1 cellular context compared by ENCODE assay signal in the genomic region with DNA sequence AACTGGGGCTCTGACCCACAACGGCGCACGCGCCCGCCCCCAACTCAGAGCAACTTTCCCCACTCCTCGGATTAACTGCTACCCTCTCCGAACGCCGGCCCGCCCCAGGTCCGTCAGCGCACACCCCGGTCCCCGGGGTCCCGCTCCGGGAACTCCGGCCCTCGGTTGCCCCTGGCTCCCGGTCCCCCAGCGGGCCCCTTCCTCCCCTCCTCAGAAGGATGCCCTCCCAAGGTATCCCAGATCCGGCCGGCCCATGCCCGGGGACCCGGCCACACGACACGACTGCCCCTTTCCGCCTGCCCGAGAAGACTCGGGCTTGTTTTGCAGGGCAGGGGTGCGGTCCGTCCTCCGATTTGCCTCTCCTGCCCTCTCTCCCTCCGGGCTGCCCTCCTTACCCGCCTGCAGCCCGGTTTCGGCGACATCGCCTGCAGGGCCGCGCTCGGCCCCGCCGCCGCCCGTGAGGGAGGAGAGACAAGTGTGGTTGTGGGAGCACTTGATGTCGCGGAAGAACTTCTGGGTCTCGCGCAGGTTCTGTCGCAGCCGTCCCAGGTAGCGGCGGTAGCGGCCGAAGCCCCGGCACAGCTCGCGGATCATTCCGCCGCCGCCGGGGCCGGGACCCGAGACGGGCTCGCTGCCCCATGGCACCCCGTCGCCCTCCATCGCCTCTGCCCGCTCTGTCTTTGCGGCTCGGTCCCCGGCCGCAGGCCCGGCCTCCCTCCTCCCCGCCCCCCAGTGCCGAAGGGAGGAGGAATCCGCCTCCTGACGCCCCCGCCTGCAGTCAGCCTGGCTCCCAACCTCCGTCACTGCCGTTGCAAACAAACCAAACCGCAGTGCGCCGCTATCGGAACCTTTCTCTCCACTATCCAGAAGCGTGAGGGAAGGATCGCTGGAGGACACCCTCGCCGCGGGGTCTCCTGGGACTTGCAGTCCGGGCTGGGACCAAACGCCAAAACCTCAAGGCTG.
TF ChIP-seq lines count a peak whose summit lies in the region.

TSS of gene DSTYK (minus strand) at position 827 of the 963 bp plus-strand sequence. CDS start at position 660, 167 bp downstream.

TF ChIP-seq in HepG2, 621 proteins besides CTCF, POLR2A, EP300 and RAD21 (continued from another document and continues in another):
- TF ChIP-seq, protein P1, sequence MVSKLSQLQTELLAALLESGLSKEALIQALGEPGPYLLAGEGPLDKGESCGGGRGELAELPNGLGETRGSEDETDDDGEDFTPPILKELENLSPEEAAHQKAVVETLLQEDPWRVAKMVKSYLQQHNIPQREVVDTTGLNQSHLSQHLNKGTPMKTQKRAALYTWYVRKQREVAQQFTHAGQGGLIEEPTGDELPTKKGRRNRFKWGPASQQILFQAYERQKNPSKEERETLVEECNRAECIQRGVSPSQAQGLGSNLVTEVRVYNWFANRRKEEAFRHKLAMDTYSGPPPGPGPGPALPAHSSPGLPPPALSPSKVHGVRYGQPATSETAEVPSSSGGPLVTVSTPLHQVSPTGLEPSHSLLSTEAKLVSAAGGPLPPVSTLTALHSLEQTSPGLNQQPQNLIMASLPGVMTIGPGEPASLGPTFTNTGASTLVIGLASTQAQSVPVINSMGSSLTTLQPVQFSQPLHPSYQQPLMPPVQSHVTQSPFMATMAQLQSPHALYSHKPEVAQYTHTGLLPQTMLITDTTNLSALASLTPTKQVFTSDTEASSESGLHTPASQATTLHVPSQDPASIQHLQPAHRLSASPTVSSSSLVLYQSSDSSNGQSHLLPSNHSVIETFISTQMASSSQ (IDR thresholded peaks at IDR 0.05; ENCODE audit: low read depth): peak; percentile 50; the same call in 1 of the 2 replicates
- TF ChIP-seq, protein P1 (CRISPR knock-in tag; IDR thresholded peaks at IDR 0.05; ENCODE audit: borderline replicate concordance): peak; percentile 66
- peak; percentile 71; the same call in 1 of the 2 replicates for TF ChIP-seq SMYD3 (CRISPR knock-in tag; IDR thresholded peaks at IDR 0.05)
- 0 out of 2 replicates have a peak, but pooled peaks have one; percentile 28 for TF ChIP-seq BRCA1 (CRISPR knock-in tag; IDR thresholded peaks at IDR 0.05)
- no peak for TF ChIP-seq CENPT (CRISPR knock-in tag; IDR thresholded peaks at IDR 0.05; ENCODE audit: low read depth)
- peak; percentile 13; the same call in 1 of the 2 replicates for TF ChIP-seq DR1 (CRISPR knock-in tag; IDR thresholded peaks at IDR 0.05)
- no peak for TF ChIP-seq ZNF383 (CRISPR knock-in tag; IDR thresholded peaks at IDR 0.05; ENCODE audit: borderline replicate concordance)
- TF ChIP-seq NONO (IDR thresholded peaks at IDR 0.05): no peak
- peak; percentile 97 for TF ChIP-seq NONO (CRISPR knock-in tag; conservative IDR thresholded peaks at IDR 0.05)
- TF ChIP-seq, protein P2, sequence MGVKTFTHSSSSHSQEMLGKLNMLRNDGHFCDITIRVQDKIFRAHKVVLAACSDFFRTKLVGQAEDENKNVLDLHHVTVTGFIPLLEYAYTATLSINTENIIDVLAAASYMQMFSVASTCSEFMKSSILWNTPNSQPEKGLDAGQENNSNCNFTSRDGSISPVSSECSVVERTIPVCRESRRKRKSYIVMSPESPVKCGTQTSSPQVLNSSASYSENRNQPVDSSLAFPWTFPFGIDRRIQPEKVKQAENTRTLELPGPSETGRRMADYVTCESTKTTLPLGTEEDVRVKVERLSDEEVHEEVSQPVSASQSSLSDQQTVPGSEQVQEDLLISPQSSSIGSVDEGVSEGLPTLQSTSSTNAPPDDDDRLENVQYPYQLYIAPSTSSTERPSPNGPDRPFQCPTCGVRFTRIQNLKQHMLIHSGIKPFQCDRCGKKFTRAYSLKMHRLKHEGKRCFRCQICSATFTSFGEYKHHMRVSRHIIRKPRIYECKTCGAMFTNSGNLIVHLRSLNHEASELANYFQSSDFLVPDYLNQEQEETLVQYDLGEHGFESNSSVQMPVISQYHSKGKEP (CRISPR knock-in tag; IDR thresholded peaks at IDR 0.05): peak; percentile 62
- TF ChIP-seq ZNF33A (CRISPR knock-in tag; IDR thresholded peaks at IDR 0.05; ENCODE audit: borderline replicate concordance): 0 out of 2 replicates have a peak, but pooled peaks have one; percentile 20
- TF ChIP-seq MYNN (CRISPR knock-in tag; IDR thresholded peaks at IDR 0.05; ENCODE audit: low read depth): no peak
- TF ChIP-seq PAF1 (CRISPR knock-in tag; IDR thresholded peaks at IDR 0.05): no peak
- TF ChIP-seq FOXA1 (IDR thresholded peaks at IDR 0.05): no peak
- peak; percentile 46; the same call in 1 of the 2 replicates for TF ChIP-seq FOXA1 (CRISPR knock-in tag; IDR thresholded peaks at IDR 0.05)
- TF ChIP-seq ARNT (IDR thresholded peaks at IDR 0.05): no peak
- TF ChIP-seq ZNF652 (CRISPR knock-in tag; IDR thresholded peaks at IDR 0.05; ENCODE audit: borderline replicate concordance, low read depth): no peak
- no peak for TF ChIP-seq NFAT5 (CRISPR knock-in tag; IDR thresholded peaks at IDR 0.05)
- TF ChIP-seq MXI1 (IDR thresholded peaks at IDR 0.05; ENCODE audit: borderline replicate concordance, low read depth, low read length): peak; percentile 30; the same call in 1 of the 3 replicates
- no peak for TF ChIP-seq PRDM4 (CRISPR knock-in tag; IDR thresholded peaks at IDR 0.05; ENCODE audit: borderline replicate concordance)
- no peak for TF ChIP-seq RBAK (CRISPR knock-in tag; IDR thresholded peaks at IDR 0.05)
- TF ChIP-seq ZNF253 (CRISPR knock-in tag; IDR thresholded peaks at IDR 0.05; ENCODE audit: borderline replicate concordance): no peak
- no peak for TF ChIP-seq TBP (CRISPR knock-in tag; IDR thresholded peaks at IDR 0.05)
- TF ChIP-seq NAIF1 (CRISPR knock-in tag; IDR thresholded peaks at IDR 0.05; ENCODE audit: borderline replicate concordance): peak; percentile 68; the same call in 1 of the 2 replicates
- no peak for TF ChIP-seq MZF1 (CRISPR knock-in tag; IDR thresholded peaks at IDR 0.05; ENCODE audit: borderline replicate concordance)
- no peak for TF ChIP-seq FIP1L1 (IDR thresholded peaks at IDR 0.05; ENCODE audit: borderline replicate concordance, insufficient read depth, low read depth, low read length)
- peak; percentile 96 for TF ChIP-seq KDM5A (IDR thresholded peaks at IDR 0.05; ENCODE audit: borderline replicate concordance, low read length)
- TF ChIP-seq YY1 (IDR thresholded peaks at IDR 0.05; ENCODE audit: insufficient read depth, insufficient replicate concordance, low read depth, low read length): peak; percentile 70
- TF ChIP-seq, protein P3, sequence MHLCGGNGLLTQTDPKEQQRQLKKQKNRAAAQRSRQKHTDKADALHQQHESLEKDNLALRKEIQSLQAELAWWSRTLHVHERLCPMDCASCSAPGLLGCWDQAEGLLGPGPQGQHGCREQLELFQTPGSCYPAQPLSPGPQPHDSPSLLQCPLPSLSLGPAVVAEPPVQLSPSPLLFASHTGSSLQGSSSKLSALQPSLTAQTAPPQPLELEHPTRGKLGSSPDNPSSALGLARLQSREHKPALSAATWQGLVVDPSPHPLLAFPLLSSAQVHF (CRISPR knock-in tag; IDR thresholded peaks at IDR 0.05): peak; percentile 80
- TF ChIP-seq ZNF749 (CRISPR knock-in tag; IDR thresholded peaks at IDR 0.05; ENCODE audit: borderline replicate concordance): peak; percentile 65; the same call in 1 of the 2 replicates
- TF ChIP-seq NR1H2 (CRISPR knock-in tag; IDR thresholded peaks at IDR 0.05; ENCODE audit: borderline replicate concordance, low read depth): no peak
- no peak for TF ChIP-seq ATAD3A (CRISPR knock-in tag; IDR thresholded peaks at IDR 0.05)
- TF ChIP-seq NR0B2 (CRISPR knock-in tag; IDR thresholded peaks at IDR 0.05): peak; percentile 82
- TF ChIP-seq HMG20B (CRISPR knock-in tag; conservative IDR thresholded peaks at IDR 0.05): peak; percentile 19; the same call in 1 of the 2 replicates
- TF ChIP-seq MED13 (CRISPR knock-in tag; IDR thresholded peaks at IDR 0.05): no peak; the same call in 1 of the 2 replicates
- peak; percentile 85; the same call in 1 of the 2 replicates for TF ChIP-seq U2AF2 (IDR thresholded peaks at IDR 0.05; ENCODE audit: low read depth, low read length)
- TF ChIP-seq BHLHE40 (IDR thresholded peaks at IDR 0.05; ENCODE audit: low read length): no peak; the same call in 1 of the 2 replicates
